ENCODE assay signal across 11 cellular contexts in the genomic region with DNA sequence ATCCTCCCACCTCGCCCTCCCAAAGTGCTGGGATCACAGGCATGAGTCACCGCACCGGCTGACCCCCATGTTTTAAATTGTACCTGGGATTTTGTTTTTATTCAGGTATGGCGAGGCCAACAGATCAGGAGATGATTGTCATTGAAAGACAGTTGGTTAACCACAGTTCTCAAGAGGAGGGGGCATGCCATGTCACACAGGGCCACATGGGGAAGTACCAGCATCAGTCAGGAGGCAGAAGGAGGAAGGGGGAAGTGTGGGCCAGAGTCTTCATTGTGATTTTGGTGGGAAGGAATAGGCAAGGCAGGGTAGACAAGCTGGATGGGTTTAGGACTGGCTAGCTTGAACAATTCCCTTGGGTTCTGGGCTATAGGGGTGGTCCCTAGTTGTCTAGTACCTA. TPM values are rescaled to one million over a fixed set of nuclear protein-coding genes. Genes with fewer than 3 reads are reported as not detected.
DNase-seq lines count a peak whose midpoint lies in the region; ATAC-seq and TF ChIP-seq lines count a peak whose summit lies in the region.
"Had no signal": no experiment of that assay in that cellular context is flagged by ENCODE, and none has a peak within 500 bp of the region (broad histone marks: within the 10 kb centered on the region; RNA-seq: fewer than 3 reads in every experiment).

No MANE protein-coding gene starts in this region.

- ATAC-seq in memory B cell (ENCODE audit: low read depth) = peak; percentile 98
- ATAC-seq in HG02588 (IDR thresholded peaks at IDR 0.05; ENCODE audit: unreplicated experiment) = no peak
- no peak for ATAC-seq in omental fat pad (ENCODE audit: low FRiP score)

- no peak overlapping the region for H3K4me3 Mint-ChIP-seq in memory B cell

- peak; percentile 88 for DNase-seq in CD1c-positive myeloid dendritic cell (ENCODE audit: extremely low spot score)
- DNase-seq in HL-60 (ENCODE audit: low read depth in 1 of 2, low spot score in 1 of 2) = peak; percentile 71 to 88
- peak; percentile 43 for DNase-seq in UCSD-AML1 (lab: John Stamatoyannopoulos, UW; ENCODE audit: unreplicated experiment)
- DNase-seq in memory B cell (ENCODE audit: low spot score in 2 of 2) = no peak
- DNase-seq in GM20000 (ENCODE audit: low spot score) = no peak
- DNase-seq in omental fat pad (ENCODE audit: low spot score) = no peak
- DNase-seq in NCI-H2029 (lab: John Stamatoyannopoulos, UW) = no peak
- DNase-seq: stimulated activated CD4-positive, alpha-beta T cell treated with anti-CD3 and anti-CD28 coated beads, Interleukin-2, amount 100 ng/mL, for 24 hours had no signal

- H3K27me3 ChIP-seq in HL-60 (ENCODE audit: insufficient read depth, poor library complexity, severe bottlenecking) = peaks cover 4% of the 10 kb centered on the region

- no peak for TF ChIP-seq CTCF in HL-60 (IDR thresholded peaks at IDR 0.05; ENCODE audit: insufficient read depth, low read length)
- no peak for TF ChIP-seq CTCF in GM20000 (IDR thresholded peaks at IDR 0.05; ENCODE audit: extremely low read depth, missing control alignments)
- TF ChIP-seq CTCF in omental fat pad (IDR thresholded peaks at IDR 0.05) = no peak

- peaks cover 21% of the 10 kb centered on the region for H3K4me1 Mint-ChIP-seq in memory B cell

- H3K36me3 Mint-ChIP-seq in memory B cell = no peaks in the 10 kb centered on the region

- peaks cover 15% of the 10 kb centered on the region for H3K27me3 Mint-ChIP-seq in memory B cell

- peak overlapping the region; percentile 70 for H3K27ac ChIP-seq in HL-60 (replicated peaks)
- H3K27ac ChIP-seq: SJSA1, suprapubic skin had no signal

- H3K27ac Mint-ChIP-seq in memory B cell = no peak overlapping the region

- no peak overlapping the region for H3K4me3 ChIP-seq in HL-60 (replicated peaks; ENCODE audit: insufficient read depth, low read length)
- H3K4me3 ChIP-seq: SJSA1, suprapubic skin had no signal

- H3K9me3 Mint-ChIP-seq in memory B cell = no peaks in the 10 kb centered on the region

RNA-seq across cellular contexts. Expression of gene MMP9, which starts 9.9 kb away (rescaled TPM):
- total RNA-seq in omental fat pad = 10 to 100 TPM in 2 of 4 donors, 1 to 10 TPM in 1, under 1 TPM in 1; 0.84 to 90.4 (median 13.7) TPM
- total RNA-seq: SJSA1 had no signal

RNA-seq across cellular contexts. Expression of gene ZNF335, which starts 26.8 kb away (rescaled TPM):
- 10 to 100 TPM; 14.5 to 29.1 (median 19.7) TPM for total RNA-seq in omental fat pad

RNA-seq across cellular contexts. Expression of gene SLC12A5, which starts 30.3 kb away (rescaled TPM):
- total RNA-seq in omental fat pad = under 1 TPM in 1 of 4 donors, not detected in 3; 0.19 TPM
- total RNA-seq: SJSA1 had no signal

Comparison
In these comparisons a context has a peak if more than half of its experiments do, and no peak if none do; other contexts are left out.
1. DNase-seq: peak in CD1c-positive myeloid dendritic cell (single experiment), HL-60 (2 of 2) and UCSD-AML1 (single experiment); none in memory B cell (0 of 2), GM20000 (single experiment), omental fat pad (single experiment) and NCI-H2029 (single experiment).